Comparison of ENCODE assay signal across 18 cellular contexts in genomic region chr5:141934099-141934844, GRCh38. TPM values are rescaled to one million over a fixed set of nuclear protein-coding genes. Genes with fewer than 3 reads are reported as not detected.
A peak's percentile ranks its signal among the peaks of the same experiment; 100 is the strongest.
DNase-seq lines count a peak whose midpoint lies in the region; ATAC-seq and TF ChIP-seq lines count a peak whose summit lies in the region.
"Had no signal": no experiment of that assay in that cellular context is flagged by ENCODE, and none has a peak within 500 bp of the region (broad histone marks: within the 10 kb centered on the region; RNA-seq: fewer than 3 reads in every experiment).

No MANE protein-coding gene starts in this region.

- peaks cover 0 to 5% of the 10 kb centered on the region in 2 donors for H3K4me1 ChIP-seq in aorta (ENCODE audit: control insufficient read depth in 1 of 2, insufficient read depth in 2 of 2, low read length in 2 of 2)
- H3K4me1 ChIP-seq: A549 had no signal

- no peak overlapping the region for H3K4me3 ChIP-seq in fibroblast of the aortic adventitia (ENCODE audit: low read depth, low read length)
- H3K4me3 ChIP-seq in aorta (ENCODE audit: low read length in 2 of 2): no peak overlapping the region
- H3K4me3 ChIP-seq: A549, dorsolateral prefrontal cortex, gastroesophageal sphincter, GM12878, left lung, spleen had no signal

- peak; percentile 54 for ATAC-seq in aorta (ENCODE audit: low FRiP score)
- no peak for ATAC-seq in HG03039 (IDR thresholded peaks at IDR 0.05; ENCODE audit: unreplicated experiment)
- ATAC-seq: activated CD8-positive, alpha-beta memory T cell treated with anti-CD3 and anti-CD28 coated beads, Interleukin-2, amount 10 ng/mL, durations not matched to agents 7 days and 5 days; gastroesophageal sphincter; GM12878; left lung had no signal

- DNase-seq in NCI-H2227 (lab: John Stamatoyannopoulos, UW; ENCODE audit: unreplicated experiment) (peak; percentile 27), NCI-H2227 treated with DMSO at 0.1 percent for 48 hours (lab: John Stamatoyannopoulos, UW) (no peak), NCI-H748 (lab: John Stamatoyannopoulos, UW; ENCODE audit: unreplicated experiment) (peak; percentile 85), fibroblast of the aortic adventitia (ENCODE audit: low read depth) (peak; percentile 80), aorta (peak; percentile 86 to 88), mucosa of gallbladder (ENCODE audit: low spot score) (no peak)
- no peak for DNase-seq in activated naive CD4-positive, alpha-beta T cell treated with anti-CD3 and anti-CD28 coated beads, Interleukin-2, amount 50 U/mL, for 16 hours
- DNase-seq: activated CD8-positive, alpha-beta memory T cell treated with anti-CD3 and anti-CD28 coated beads, Interleukin-2, amount 10 ng/mL, durations not matched to agents 7 days and 5 days; left lung; NCI-H1048; spleen; trophoblast cell had no signal

- H3K27ac ChIP-seq in aorta (ENCODE audit: low read depth in 1 of 2, low read length in 2 of 2): peak overlapping the region; percentile 49 to 97
- H3K27ac ChIP-seq: A549, left lung, spleen had no signal

- H3K27me3 ChIP-seq in aorta (ENCODE audit: control insufficient read depth in 1 of 2, insufficient read depth in 2 of 2, low read length in 1 of 2): no peaks in the 10 kb centered on the region
- H3K27me3 ChIP-seq: dorsolateral prefrontal cortex, gastroesophageal sphincter, left lung, spleen had no signal

- no peak for TF ChIP-seq CTCF in fibroblast of the aortic adventitia (IDR thresholded peaks at IDR 0.05; ENCODE audit: insufficient read depth, low read length)

- 5 to 8% methylated on average over 11 of the region's 11 CpGs for WGBS in aorta, 2 donors

- H3K36me3 ChIP-seq in aorta (ENCODE audit: control insufficient read depth in 1 of 2, insufficient read depth in 2 of 2, low read length in 1 of 2): peaks cover 0 to 10% of the 10 kb centered on the region in 2 donors

- H3K9me3 ChIP-seq in aorta (ENCODE audit: control insufficient read depth, low read length): no peaks in the 10 kb centered on the region
- H3K9me3 ChIP-seq: A549, gastroesophageal sphincter, left lung, spleen had no signal

- intact Hi-C loops in aorta (cut with DNase I): no loop called here

RNA-seq across cellular contexts. Expression of gene DELE1, which starts 10.6 kb away (rescaled TPM):
- 50.9 and 59.0 TPM in 2 replicates for total RNA-seq in fibroblast of the aortic adventitia (ENCODE audit: low replicate concordance)
- 100 to 1,000 TPM in 1 of 2 donors, 10 to 100 TPM in 1; 75.5 to 100 TPM for total RNA-seq in aorta
- 10 to 100 TPM; 25.0 to 79.6 TPM for polyA plus RNA-seq in aorta
- 72.4 TPM for total RNA-seq in mucosa of gallbladder

RNA-seq across cellular contexts. Expression of gene PCDH12, which starts 23.7 kb away (rescaled TPM):
- total RNA-seq in fibroblast of the aortic adventitia (ENCODE audit: low replicate concordance): under 0.01 and 0.16 TPM in 2 replicates
- 10 to 100 TPM in 1 of 2 donors, 1 to 10 TPM in 1; 8.0 to 10.3 TPM for total RNA-seq in aorta
- under 1 TPM; 0.88 to 0.95 TPM for polyA plus RNA-seq in aorta
- total RNA-seq in mucosa of gallbladder: 3.6 TPM
- polyA plus RNA-seq: A549, neural cell had no signal

RNA-seq across cellular contexts. Expression of gene RNF14, which starts 34.6 kb away (rescaled TPM):
- total RNA-seq in fibroblast of the aortic adventitia (ENCODE audit: low replicate concordance) (80.3 and 93.6 TPM in 2 replicates), aorta (10 to 100 TPM; 53.0 to 54.6 TPM), mucosa of gallbladder (62.7 TPM)
- polyA plus RNA-seq in aorta: 10 to 100 TPM; 44.3 to 55.0 TPM

RNA-seq across cellular contexts. Expression of gene PCDH1, which starts 56.1 kb away (rescaled TPM):
- total RNA-seq in fibroblast of the aortic adventitia (ENCODE audit: low replicate concordance) (0.90 and 3.2 TPM in 2 replicates), aorta (10 to 100 TPM; 29.4 to 41.9 TPM), mucosa of gallbladder (90.6 TPM)
- polyA plus RNA-seq in aorta: 1 to 10 TPM; 1.4 to 2.5 TPM
- total RNA-seq: activated CD8-positive, alpha-beta memory T cell treated with anti-CD3 and anti-CD28 coated beads, Interleukin-2, amount 10 ng/mL, durations not matched to agents 7 days and 5 days had no signal

Comparison
In these comparisons a context has a peak if more than half of its experiments do, and no peak if none do; other contexts are left out.
1. DNase-seq: peak in NCI-H2227 (single experiment), NCI-H748 (single experiment), fibroblast of the aortic adventitia (single experiment) and aorta (2 of 2); none in NCI-H2227 treated with DMSO at 0.1 percent for 48 hours (single experiment), mucosa of gallbladder (single experiment) and activated naive CD4-positive, alpha-beta T cell treated with anti-CD3 and anti-CD28 coated beads, Interleukin-2, amount 50 U/mL, for 16 hours (single experiment).